Comparison of ENCODE assay signal across 15 cellular contexts in the genomic region with DNA sequence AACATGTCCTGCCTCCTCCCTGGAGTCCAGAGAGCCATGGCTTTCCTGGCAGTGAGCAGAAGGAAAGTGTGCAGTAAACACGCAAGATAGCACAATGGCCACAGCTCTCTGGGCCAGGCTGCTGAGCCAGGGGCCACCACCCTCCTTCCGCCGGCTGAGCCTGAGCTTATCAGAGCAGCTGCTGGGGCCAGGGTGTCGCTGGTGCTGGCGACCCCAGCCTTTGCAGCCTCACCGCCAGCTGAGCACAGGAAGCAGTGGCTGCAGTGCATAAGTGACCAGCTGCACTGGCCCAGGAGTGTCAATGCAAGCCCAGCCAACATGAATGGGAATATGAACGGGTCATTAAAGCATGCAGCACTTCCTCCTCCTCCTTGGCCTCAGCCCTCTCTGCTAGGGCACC.
DNase-seq lines count a peak whose midpoint lies in the region; ATAC-seq and TF ChIP-seq lines count a peak whose summit lies in the region.
"Had no signal": no experiment of that assay in that cellular context is flagged by ENCODE, and none has a peak within 500 bp of the region (broad histone marks: within the 10 kb centered on the region; RNA-seq: fewer than 3 reads in every experiment).

No MANE protein-coding gene starts in this region.

- WGBS in neuronal stem cell (ENCODE audit: extremely low coverage in 2 of 2, insufficient read length in 2 of 2, insufficient replicate concordance in 1 of 2), 2 donors = no CpG with 5 or more reads among the region's 7 CpGs

- peak overlapping the region; percentile 63 for H2BK120ac ChIP-seq in neuronal stem cell (ENCODE audit: low read depth, low read length)

- no peak for TF ChIP-seq CTCF in DND-41 (IDR thresholded peaks at IDR 0.05; ENCODE audit: borderline replicate concordance, extremely low read depth, low read length, poor library complexity, severe bottlenecking)

- no peaks in the 10 kb centered on the region for H3K36me3 ChIP-seq in BLaER1
- H3K36me3 ChIP-seq in DND-41 (ENCODE audit: insufficient read depth, low read length) = no peaks in the 10 kb centered on the region
- H3K36me3 ChIP-seq in neuronal stem cell (replicated peaks in 1 of 2; ENCODE audit: control insufficient read depth in 2 of 2, insufficient read depth in 2 of 2, low read length in 2 of 2) = no peaks in the 10 kb centered on the region
- H3K36me3 ChIP-seq: suprapubic skin had no signal

- H3K79me1 ChIP-seq in neuronal stem cell (ENCODE audit: low read depth, low read length) = no peaks in the 10 kb centered on the region

- no peak overlapping the region for H3K14ac ChIP-seq in neuronal stem cell (ENCODE audit: low read length)

- H3K27ac ChIP-seq in BLaER1 (no peak overlapping the region), DND-41 (ENCODE audit: low read length) (peak overlapping the region; percentile 96), neuronal stem cell (replicated peaks; ENCODE audit: low read length) (no peak overlapping the region)
- H3K27ac ChIP-seq: skin epidermis, suprapubic skin had no signal

- no peak overlapping the region for H4K91ac ChIP-seq in neuronal stem cell (ENCODE audit: low read depth, low read length, poor library complexity)

- no peaks in the 10 kb centered on the region for H4K20me1 ChIP-seq in BLaER1
- no peaks in the 10 kb centered on the region for H4K20me1 ChIP-seq in DND-41 (ENCODE audit: insufficient read depth, low read length)

- H2BK15ac ChIP-seq in neuronal stem cell (ENCODE audit: low read length) = peak overlapping the region; percentile 76

- H2BK12ac ChIP-seq in neuronal stem cell (ENCODE audit: low read length) = peak overlapping the region; percentile 51

- no peak for ATAC-seq in DND-41 (ENCODE audit: insufficient read depth, low read depth)
- ATAC-seq in HG02885 (IDR thresholded peaks at IDR 0.05; ENCODE audit: poor library complexity, unreplicated experiment) = no peak
- no peak for ATAC-seq in GM21367 (IDR thresholded peaks at IDR 0.05; ENCODE audit: unreplicated experiment)
- ATAC-seq: GM12878 had no signal

- H3K23ac ChIP-seq in neuronal stem cell (ENCODE audit: low read depth, low read length, poor library complexity) = no peak overlapping the region

- peak overlapping the region; percentile 49 for H3K18ac ChIP-seq in neuronal stem cell (ENCODE audit: low read length)

- H2BK5ac ChIP-seq in neuronal stem cell (ENCODE audit: low read length) = no peak overlapping the region

- peaks cover 38% of the 10 kb centered on the region for H3K4me1 ChIP-seq in BLaER1
- H3K4me1 ChIP-seq in DND-41 (ENCODE audit: insufficient read depth, low read length) = peaks cover 100% of the 10 kb centered on the region
- peaks cover 25 to 28% of the 10 kb centered on the region in 2 donors for H3K4me1 ChIP-seq in neuronal stem cell (ENCODE audit: control insufficient read depth in 2 of 2, insufficient read depth in 1 of 2, low read depth in 1 of 2, low read length in 2 of 2)

- H4K8ac ChIP-seq in neuronal stem cell (ENCODE audit: low read depth, low read length) = no peak overlapping the region

- peak overlapping the region; percentile 27 for H3K4ac ChIP-seq in neuronal stem cell (ENCODE audit: low read length)

- H2AK5ac ChIP-seq in neuronal stem cell (ENCODE audit: low read depth, low read length) = peak overlapping the region; percentile 41

- H3K4me3 ChIP-seq in BLaER1 = no peak overlapping the region
- no peak overlapping the region for H3K4me3 ChIP-seq in DND-41 (ENCODE audit: low read depth in 1 of 2, low read length in 2 of 2)
- H3K4me3 ChIP-seq in neuronal stem cell (ENCODE audit: low read length in 2 of 2) = no peak overlapping the region
- H3K4me3 ChIP-seq: GM12878, skin epidermis, suprapubic skin had no signal

- no peaks in the 10 kb centered on the region for H3K27me3 ChIP-seq in BLaER1
- no peaks in the 10 kb centered on the region for H3K27me3 ChIP-seq in DND-41 (ENCODE audit: insufficient read depth, low read length, poor library complexity)
- H3K27me3 ChIP-seq in neuronal stem cell (ENCODE audit: control insufficient read depth in 3 of 3, insufficient read depth in 3 of 3, low read depth in 1 of 3, low read length in 3 of 3) = no peaks in the 10 kb centered on the region
- H3K27me3 ChIP-seq: suprapubic skin had no signal

- H3K9me3 ChIP-seq in BLaER1 = no peaks in the 10 kb centered on the region
- no peaks in the 10 kb centered on the region for H3K9me3 ChIP-seq in DND-41 (ENCODE audit: insufficient read depth, low read length, severe bottlenecking)
- no peaks in the 10 kb centered on the region for H3K9me3 ChIP-seq in neuronal stem cell (replicated peaks in 1 of 2; ENCODE audit: control insufficient read depth in 2 of 2, insufficient read depth in 1 of 2, low read depth in 1 of 2, low read length in 2 of 2)
- H3K9me3 ChIP-seq: suprapubic skin had no signal

- H3K4me2 ChIP-seq in BLaER1 = peak overlapping the region; percentile 10; the same call in 1 of the 2 replicates
- no peak overlapping the region for H3K4me2 ChIP-seq in DND-41 (ENCODE audit: insufficient read depth, low read length)
- H3K4me2 ChIP-seq in neuronal stem cell (ENCODE audit: insufficient read depth, low read length, poor library complexity, severe bottlenecking) = no peak overlapping the region

- no peak for DNase-seq in DND-41
- DNase-seq in dermis microvascular lymphatic vessel endothelial cell (ENCODE audit: low read depth in 2 of 2) = peak; percentile 53 to 77
- DNase-seq in neuronal stem cell (ENCODE audit: low spot score) = no peak
- no peak for DNase-seq in NCI-H1417 treated with DMSO at 0.1 percent for 48 hours (lab: John Stamatoyannopoulos, UW)
- DNase-seq: activated CD4-positive, alpha-beta memory T cell treated with anti-CD3 and anti-CD28 coated beads, Interleukin-2, amount 10 ng/mL, durations not matched to agents 7 days and 5 days; activated T-cell treated with anti-CD3 and anti-CD28 coated beads, Interleukin-2, amount 50 U/mL, for 24 hours; GF-D8; HCEC 1CT; stimulated activated CD8-positive, alpha-beta memory T cell treated with anti-CD3 and anti-CD28 coated beads, Interleukin-4, amount 100 ng/mL, for 48 hours had no signal

- no peak overlapping the region for H3K9ac ChIP-seq in BLaER1
- peak overlapping the region; percentile 45; the same call in 1 of the 2 replicates for H3K9ac ChIP-seq in DND-41 (ENCODE audit: low read depth, low read length)
- H3K9ac ChIP-seq in neuronal stem cell (ENCODE audit: low read depth, low read length, poor library complexity) = no peak overlapping the region

- no peak overlapping the region for H2AFZ ChIP-seq in DND-41 (ENCODE audit: low read depth, low read length)
- H2AFZ ChIP-seq in neuronal stem cell (ENCODE audit: low read length) = peak overlapping the region; percentile 81

- no peaks in the 10 kb centered on the region; the same call in 1 of the 2 replicates for H3K79me2 ChIP-seq in DND-41 (ENCODE audit: insufficient read depth, low read length)

Comparison
In these comparisons a context has a peak if more than half of its experiments do, and no peak if none do; other contexts are left out.
1. DNase-seq: peak in dermis microvascular lymphatic vessel endothelial cell (2 of 2); none in DND-41 (single experiment), neuronal stem cell (single experiment) and NCI-H1417 treated with DMSO at 0.1 percent for 48 hours (single experiment).